ENCODE assay signal across 19 cellular contexts in the genomic region with DNA sequence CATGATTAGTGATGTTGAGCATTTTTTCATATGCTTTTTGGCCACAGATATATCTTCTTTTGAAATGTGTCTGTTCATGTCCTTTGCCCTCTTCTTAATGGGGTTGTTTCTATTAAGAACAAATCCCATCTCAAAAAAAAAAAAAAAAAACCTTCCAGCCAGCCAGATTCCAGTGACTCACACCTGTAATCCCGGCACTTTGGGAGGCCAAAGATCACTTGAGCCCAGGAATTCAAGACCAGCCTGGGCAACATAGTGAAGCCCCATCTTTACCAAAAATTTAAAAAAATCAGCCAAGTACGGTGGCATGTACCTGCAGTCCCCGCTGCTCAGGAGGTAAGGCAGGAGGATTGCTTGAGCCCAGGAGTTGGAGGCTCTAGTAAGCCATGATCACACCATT. TPM values are rescaled to one million over a fixed set of nuclear protein-coding genes. Genes with fewer than 3 reads are reported as not detected.
DNase-seq lines count a peak whose midpoint lies in the region; ATAC-seq and TF ChIP-seq lines count a peak whose summit lies in the region.
"Had no signal": no experiment of that assay in that cellular context is flagged by ENCODE, and none has a peak within 500 bp of the region (broad histone marks: within the 10 kb centered on the region; RNA-seq: fewer than 3 reads in every experiment).

No MANE protein-coding gene starts in this region.

- H3K9me3 Mint-ChIP-seq in glutamatergic neuron (ENCODE audit: unreplicated experiment) = peaks cover 10% of the 10 kb centered on the region
- H3K9me3 Mint-ChIP-seq: activated naive CD8-positive, alpha-beta T cell treated with anti-CD3 and anti-CD28 coated beads, Interleukin-2, amount 50 U/mL, for 24 hours; T-helper 2 cell treated with Interferon-gamma antibody and Interleukin-4, amounts not matched to agents 5 μg/mL and 100 μg/mL, for 36 hours had no signal

- no peak overlapping the region for H3K9ac ChIP-seq in SK-N-SH
- no peak overlapping the region for H3K9ac ChIP-seq in MM.1S (ENCODE audit: low read length)
- H3K9ac ChIP-seq: BLaER1 had no signal

- H3K36me3 Mint-ChIP-seq in glutamatergic neuron (ENCODE audit: unreplicated experiment) = no peaks in the 10 kb centered on the region

- H3K4me1 ChIP-seq in SK-N-SH (ENCODE audit: control insufficient read depth in 1 of 2, insufficient read depth in 2 of 2, low read depth in 1 of 2, low read length in 1 of 2) = peaks cover 14 to 30% of the 10 kb centered on the region in 2 experiments; a peak in 3 of 4 replicates
- H3K4me1 ChIP-seq in RWPE2 (ENCODE audit: insufficient read depth, poor library complexity, severe bottlenecking) = peaks cover 23% of the 10 kb centered on the region
- peaks cover 12% of the 10 kb centered on the region; the same call in 1 of the 2 replicates for H3K4me1 ChIP-seq in MM.1S (ENCODE audit: low read length)

- H3K36me3 ChIP-seq in SK-N-SH (replicated peaks in 1 of 2; ENCODE audit: control insufficient read depth in 1 of 2, insufficient read depth in 2 of 2, low read length in 1 of 2) (no peaks in the 10 kb centered on the region), RWPE2 (ENCODE audit: low read depth) (no peaks in the 10 kb centered on the region), MM.1S (replicated peaks; ENCODE audit: insufficient read depth, low read length) (no peaks in the 10 kb centered on the region)
- H3K36me3 ChIP-seq: cardiac muscle cell, SJSA1 had no signal

- H3K27me3 Mint-ChIP-seq in glutamatergic neuron (ENCODE audit: unreplicated experiment) = peaks cover 2% of the 10 kb centered on the region
- H3K27me3 Mint-ChIP-seq: activated naive CD8-positive, alpha-beta T cell treated with anti-CD3 and anti-CD28 coated beads, Interleukin-2, amount 50 U/mL, for 24 hours; progenitor cell of endocrine pancreas had no signal

- peaks cover 8% of the 10 kb centered on the region for H3F3A ChIP-seq in SK-N-SH (replicated peaks; ENCODE audit: insufficient read depth)
- peaks cover 8% of the 10 kb centered on the region for H3F3A ChIP-seq in MM.1S (ENCODE audit: insufficient read depth, low read length)

- H3K27ac ChIP-seq in SK-N-SH (ENCODE audit: low read depth in 2 of 2, low read length in 1 of 2) = peak overlapping the region in 1 of 2 experiments; percentile 31; a peak in 1 of 4 replicates
- H3K27ac ChIP-seq in RWPE2 (ENCODE audit: poor library complexity, severe bottlenecking) = peak overlapping the region; percentile 7
- no peak overlapping the region for H3K27ac ChIP-seq in MM.1S (ENCODE audit: low read length)
- H3K27ac ChIP-seq: BLaER1, cardiac muscle cell, heart right ventricle, SJSA1, testis had no signal

- no peaks in the 10 kb centered on the region for H3K27me3 ChIP-seq in SK-N-SH (ENCODE audit: insufficient read depth)
- no peaks in the 10 kb centered on the region for H3K27me3 ChIP-seq in RWPE2 (ENCODE audit: insufficient read depth, poor library complexity, severe bottlenecking)
- no peaks in the 10 kb centered on the region for H3K27me3 ChIP-seq in MM.1S (replicated peaks; ENCODE audit: insufficient read depth, low read length)
- H3K27me3 ChIP-seq: BLaER1, cardiac muscle cell, heart right ventricle, SJSA1, testis had no signal

- H3K79me2 ChIP-seq in SK-N-SH (ENCODE audit: insufficient read depth) = peaks cover 95% of the 10 kb centered on the region
- peaks cover 97% of the 10 kb centered on the region for H3K79me2 ChIP-seq in MM.1S (ENCODE audit: low read length)

- no peak overlapping the region for H3K27ac Mint-ChIP-seq in glutamatergic neuron (ENCODE audit: unreplicated experiment)
- H3K27ac Mint-ChIP-seq: activated naive CD8-positive, alpha-beta T cell treated with anti-CD3 and anti-CD28 coated beads, Interleukin-2, amount 50 U/mL, for 24 hours; nephron; T-helper 2 cell treated with Interferon-gamma antibody and Interleukin-4, amounts not matched to agents 5 μg/mL and 100 μg/mL, for 36 hours had no signal

- no peak overlapping the region for H2AFZ ChIP-seq in SK-N-SH (ENCODE audit: low read depth)
- no peak overlapping the region for H2AFZ ChIP-seq in MM.1S (ENCODE audit: low read length)

- 63% methylated on average over 3 of the region's 3 CpGs for WGBS in SK-N-SH (ENCODE audit: low lambda C conversion rate)

- H4K20me1 ChIP-seq in SK-N-SH (ENCODE audit: insufficient read depth) (peaks cover 42% of the 10 kb centered on the region), MM.1S (ENCODE audit: insufficient read depth, low read length) (no peaks in the 10 kb centered on the region; the same call in 1 of the 2 replicates)

- POLR2A ChIA-PET in SK-N-SH (lab: Yijun Ruan, JAX) = no interaction called here

- no peak overlapping the region for H3K4me3 Mint-ChIP-seq in glutamatergic neuron (ENCODE audit: unreplicated experiment)
- H3K4me3 Mint-ChIP-seq: activated naive CD8-positive, alpha-beta T cell treated with anti-CD3 and anti-CD28 coated beads, Interleukin-2, amount 50 U/mL, for 24 hours; T-helper 2 cell treated with Interferon-gamma antibody and Interleukin-4, amounts not matched to agents 5 μg/mL and 100 μg/mL, for 36 hours had no signal

- TF ChIP-seq EP300 in SK-N-SH (IDR thresholded peaks at IDR 0.05; ENCODE audit: borderline replicate concordance in 1 of 2, low read depth in 1 of 2, low read length in 1 of 2) = no peak

- H3K4me2 ChIP-seq in SK-N-SH (0 out of 2 replicates have a peak overlapping the region, but pooled peaks have one; percentile 34), MM.1S (ENCODE audit: low read depth, low read length) (no peak overlapping the region)
- H3K4me2 ChIP-seq: BLaER1 had no signal

- H3K4me3 ChIP-seq in SK-N-SH (ENCODE audit: low read depth in 2 of 2, low read length in 1 of 2) = no peak overlapping the region
- no peak overlapping the region for H3K4me3 ChIP-seq in RWPE2 (ENCODE audit: severe bottlenecking)
- no peak overlapping the region for H3K4me3 ChIP-seq in MM.1S (ENCODE audit: low read length)
- H3K4me3 ChIP-seq: BLaER1, cardiac muscle cell, heart right ventricle, SJSA1, testis had no signal

- peaks cover 11% of the 10 kb centered on the region for H3K4me1 Mint-ChIP-seq in glutamatergic neuron (ENCODE audit: low read depth, unreplicated experiment)

- DNase-seq in SK-N-SH = no peak
- DNase-seq in RWPE2 (ENCODE audit: low spot score) = no peak
- peak; percentile 37 for DNase-seq in glomerular visceral epithelial cell (ENCODE audit: extremely low spot score)
- DNase-seq in glutamatergic neuron = no peak
- no peak for DNase-seq in GM19240 (ENCODE audit: insufficient read length, low spot score)
- no peak for DNase-seq in MM.1S
- DNase-seq: activated CD4-positive, CD25-positive, alpha-beta regulatory T cell; activated naive CD8-positive, alpha-beta T cell treated with anti-CD3 and anti-CD28 coated beads, Interleukin-2, amount 50 U/mL, for 24 hours; heart right ventricle; NCI-H1092 treated with DMSO at 0.1 percent for 48 hours; testis had no signal

- H3K9me2 ChIP-seq in SK-N-SH = no peaks in the 10 kb centered on the region
- H3K9me2 ChIP-seq in MM.1S (replicated peaks; ENCODE audit: insufficient read depth, low read length) = no peaks in the 10 kb centered on the region

- H3K9me3 ChIP-seq in SK-N-SH (no peaks in the 10 kb centered on the region), RWPE2 (ENCODE audit: severe bottlenecking) (no peaks in the 10 kb centered on the region), MM.1S (replicated peaks; ENCODE audit: insufficient read depth, low read length) (no peaks in the 10 kb centered on the region)
- H3K9me3 ChIP-seq: BLaER1, heart right ventricle, SJSA1, testis had no signal

- ATAC-seq in SK-N-SH treated with all-trans-retinoic acid at 6 μM for 48 hours (no peak), RWPE2 (ENCODE audit: low read depth) (no peak), HG03139 (IDR thresholded peaks at IDR 0.05; ENCODE audit: unreplicated experiment) (no peak)
- ATAC-seq: activated naive CD8-positive, alpha-beta T cell treated with anti-CD3 and anti-CD28 coated beads, Interleukin-2, amount 50 U/mL, for 24 hours; heart right ventricle had no signal

- TF ChIP-seq CTCF in SK-N-SH (IDR thresholded peaks at IDR 0.05) (no peak), RWPE2 (IDR thresholded peaks at IDR 0.05; ENCODE audit: poor library complexity, severe bottlenecking) (no peak), glutamatergic neuron (IDR thresholded peaks at IDR 0.05; ENCODE audit: partially characterized antibody, unreplicated experiment) (no peak), MM.1S (IDR thresholded peaks at IDR 0.05; ENCODE audit: low read length) (no peak)

- CTCF ChIA-PET in SK-N-SH (lab: Yijun Ruan, JAX) = no interaction called here

- no peak for TF ChIP-seq RAD21 in SK-N-SH (IDR thresholded peaks at IDR 0.05; ENCODE audit: low read length)

TF ChIP-seq in SK-N-SH, 30 proteins besides CTCF, POLR2A, EP300 and RAD21 (continues in another document):
- TF ChIP-seq RXRA (IDR thresholded peaks at IDR 0.05; ENCODE audit: borderline replicate concordance, low read depth) = no peak
- no peak for TF ChIP-seq FOXM1 (IDR thresholded peaks at IDR 0.05; ENCODE audit: low read depth)

TF ChIP-seq in SK-N-SH treated with all-trans-retinoic acid at 6 μM for 48 hours, 23 proteins besides CTCF, POLR2A, EP300 and RAD21 (continues in another document):
- TF ChIP-seq, protein P1, sequence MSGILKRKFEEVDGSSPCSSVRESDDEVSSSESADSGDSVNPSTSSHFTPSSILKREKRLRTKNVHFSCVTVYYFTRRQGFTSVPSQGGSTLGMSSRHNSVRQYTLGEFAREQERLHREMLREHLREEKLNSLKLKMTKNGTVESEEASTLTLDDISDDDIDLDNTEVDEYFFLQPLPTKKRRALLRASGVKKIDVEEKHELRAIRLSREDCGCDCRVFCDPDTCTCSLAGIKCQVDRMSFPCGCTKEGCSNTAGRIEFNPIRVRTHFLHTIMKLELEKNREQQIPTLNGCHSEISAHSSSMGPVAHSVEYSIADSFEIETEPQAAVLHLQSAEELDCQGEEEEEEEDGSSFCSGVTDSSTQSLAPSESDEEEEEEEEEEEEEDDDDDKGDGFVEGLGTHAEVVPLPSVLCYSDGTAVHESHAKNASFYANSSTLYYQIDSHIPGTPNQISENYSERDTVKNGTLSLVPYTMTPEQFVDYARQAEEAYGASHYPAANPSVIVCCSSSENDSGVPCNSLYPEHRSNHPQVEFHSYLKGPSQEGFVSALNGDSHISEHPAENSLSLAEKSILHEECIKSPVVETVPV (CRISPR knock-in tag; IDR thresholded peaks at IDR 0.05) = no peak
- TF ChIP-seq, protein P2, sequence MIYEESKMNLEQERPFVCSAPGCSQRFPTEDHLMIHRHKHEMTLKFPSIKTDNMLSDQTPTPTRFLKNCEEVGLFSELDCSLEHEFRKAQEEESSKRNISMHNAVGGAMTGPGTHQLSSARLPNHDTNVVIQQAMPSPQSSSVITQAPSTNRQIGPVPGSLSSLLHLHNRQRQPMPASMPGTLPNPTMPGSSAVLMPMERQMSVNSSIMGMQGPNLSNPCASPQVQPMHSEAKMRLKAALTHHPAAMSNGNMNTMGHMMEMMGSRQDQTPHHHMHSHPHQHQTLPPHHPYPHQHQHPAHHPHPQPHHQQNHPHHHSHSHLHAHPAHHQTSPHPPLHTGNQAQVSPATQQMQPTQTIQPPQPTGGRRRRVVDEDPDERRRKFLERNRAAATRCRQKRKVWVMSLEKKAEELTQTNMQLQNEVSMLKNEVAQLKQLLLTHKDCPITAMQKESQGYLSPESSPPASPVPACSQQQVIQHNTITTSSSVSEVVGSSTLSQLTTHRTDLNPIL (CRISPR knock-in tag; IDR thresholded peaks at IDR 0.05; ENCODE audit: low read depth) = no peak
- TF ChIP-seq ZFP3 (CRISPR knock-in tag; IDR thresholded peaks at IDR 0.05) = no peak

RNA-seq across cellular contexts. Expression of a gene that starts 5.1 kb away (rescaled TPM):
- 2.3 and 2.6 TPM in 2 replicates for polyA plus RNA-seq in SK-N-SH (2012; rRNA removed)
- polyA plus RNA-seq in SK-N-SH (2012; cell fraction: cytosol; rRNA removed) = 3.2 and 3.4 TPM in 2 replicates
- polyA plus RNA-seq in SK-N-SH (2012; cell fraction: nucleus; rRNA removed) = 2.1 and 2.8 TPM in 2 replicates
- total RNA-seq in glutamatergic neuron (ENCODE audit: unreplicated experiment) = 5.0 TPM
